ENCODE assay signal across 8 cellular contexts in genomic region chr17:39665642-39666221, GRCh38. TPM values are rescaled to one million over a fixed set of nuclear protein-coding genes. Genes with fewer than 3 reads are reported as not detected.
A peak's percentile ranks its signal among the peaks of the same experiment; 100 is the strongest.
DNase-seq lines count a peak whose midpoint lies in the region; ATAC-seq and TF ChIP-seq lines count a peak whose summit lies in the region.

No MANE protein-coding gene starts in this region.

- peaks cover 16 to 34% of the 10 kb centered on the region in 2 donors for H3K4me1 ChIP-seq in breast epithelium
- peaks cover 37% of the 10 kb centered on the region for H3K4me1 ChIP-seq in mucosa of descending colon (ENCODE audit: low read depth)

- peak in 2 of 3 donors; percentile 1 to 8 for TF ChIP-seq CTCF in breast epithelium (IDR thresholded peaks at IDR 0.05)
- TF ChIP-seq CTCF in mucosa of descending colon (IDR thresholded peaks at IDR 0.05), result no peak

- peaks cover 3 to 12% of the 10 kb centered on the region in 2 donors for H3K27me3 ChIP-seq in breast epithelium

- no peaks in the 10 kb centered on the region for H3K9me3 ChIP-seq in breast epithelium
- H3K9me3 ChIP-seq in mucosa of descending colon, result no peaks in the 10 kb centered on the region

- H3K27ac ChIP-seq in breast epithelium, result peak overlapping the region; percentile 68 to 76

- ATAC-seq in mucosa of descending colon, result no peak
- ATAC-seq in HG03457 (IDR thresholded peaks at IDR 0.05; ENCODE audit: unreplicated experiment), result no peak

- intact Hi-C loops in breast epithelium (cut with DNase I; ENCODE audit: low total_unique reads), result no loop called here
- intact Hi-C loops in mucosa of descending colon (cut with DNase I, micrococcal nuclease), result no loop called here

- peak; percentile 47 for DNase-seq in COLO668 (lab: John Stamatoyannopoulos, UW; ENCODE audit: unreplicated experiment)
- DNase-seq in NAMALWA (ENCODE audit: low spot score), result peak; percentile 43
- DNase-seq in breast epithelium (ENCODE audit: low spot score in 2 of 2), result no peak
- DNase-seq in mucosa of descending colon, result peak in 2 of 3 donors; percentile 23 to 61
- no peak for DNase-seq in GF-D8 (lab: John Stamatoyannopoulos, UW)
- no peak for DNase-seq in middle frontal gyrus (ENCODE audit: extremely low spot score, low spot score)
- no peak for DNase-seq in foreskin melanocyte

- H3K4me3 ChIP-seq in breast epithelium, result no peak overlapping the region
- H3K4me3 ChIP-seq in mucosa of descending colon, result no peak overlapping the region

- H3K36me3 ChIP-seq in breast epithelium (peaks cover 6% of the 10 kb centered on the region), mucosa of descending colon (ENCODE audit: low read depth) (no peaks in the 10 kb centered on the region)

- TF ChIP-seq POLR2A in breast epithelium (IDR thresholded peaks at IDR 0.05), result no peak

RNA-seq across cellular contexts. Expression of gene TCAP, which starts 0.6 kb away (rescaled TPM):
- total RNA-seq in breast epithelium (under 1 TPM; 0.48 to 0.73 (median 0.66) TPM), mucosa of descending colon (1 to 10 TPM in 2 of 3 donors, under 1 TPM in 1; 0.96 to 3.4 (median 1.5) TPM)

RNA-seq across cellular contexts. Expression of gene PNMT, which starts 2.5 kb away (rescaled TPM):
- 1 to 10 TPM; 1.6 to 9.5 (median 5.1) TPM for total RNA-seq in breast epithelium
- 1 to 10 TPM in 2 of 3 donors, under 1 TPM in 1; 0.23 to 2.0 (median 1.5) TPM for total RNA-seq in mucosa of descending colon

RNA-seq across cellular contexts. Expression of gene PGAP3, which starts 22.1 kb away (rescaled TPM):
- 10 to 100 TPM; 11.7 to 23.7 (median 21.6) TPM for total RNA-seq in breast epithelium
- 10 to 100 TPM; 27.7 to 74.6 (median 47.9) TPM for total RNA-seq in mucosa of descending colon

RNA-seq across cellular contexts. Expression of gene STARD3, which starts 28.8 kb away (rescaled TPM):
- total RNA-seq in breast epithelium, result 10 to 100 TPM; 37.0 to 43.9 (median 42.0) TPM
- 10 to 100 TPM; 36.1 to 58.8 (median 57.6) TPM for total RNA-seq in mucosa of descending colon

RNA-seq across cellular contexts. Expression of gene ERBB2, which starts 34.1 kb away (rescaled TPM):
- total RNA-seq in breast epithelium (100 to 1,000 TPM in 1 of 3 donors, 10 to 100 TPM in 2; 13.1 to 118 (median 59.0) TPM), mucosa of descending colon (100 to 1,000 TPM; 104 to 284 (median 161) TPM)

Comparison
In these comparisons a context has a peak if more than half of its experiments do, and no peak if none do; other contexts are left out.
1. DNase-seq: peak in COLO668 (single experiment), NAMALWA (single experiment) and mucosa of descending colon (2 of 3); none in breast epithelium (0 of 2), GF-D8 (single experiment), middle frontal gyrus (single experiment) and foreskin melanocyte (single experiment).